ENCODE assay signal across 8 cellular contexts in the genomic region with DNA sequence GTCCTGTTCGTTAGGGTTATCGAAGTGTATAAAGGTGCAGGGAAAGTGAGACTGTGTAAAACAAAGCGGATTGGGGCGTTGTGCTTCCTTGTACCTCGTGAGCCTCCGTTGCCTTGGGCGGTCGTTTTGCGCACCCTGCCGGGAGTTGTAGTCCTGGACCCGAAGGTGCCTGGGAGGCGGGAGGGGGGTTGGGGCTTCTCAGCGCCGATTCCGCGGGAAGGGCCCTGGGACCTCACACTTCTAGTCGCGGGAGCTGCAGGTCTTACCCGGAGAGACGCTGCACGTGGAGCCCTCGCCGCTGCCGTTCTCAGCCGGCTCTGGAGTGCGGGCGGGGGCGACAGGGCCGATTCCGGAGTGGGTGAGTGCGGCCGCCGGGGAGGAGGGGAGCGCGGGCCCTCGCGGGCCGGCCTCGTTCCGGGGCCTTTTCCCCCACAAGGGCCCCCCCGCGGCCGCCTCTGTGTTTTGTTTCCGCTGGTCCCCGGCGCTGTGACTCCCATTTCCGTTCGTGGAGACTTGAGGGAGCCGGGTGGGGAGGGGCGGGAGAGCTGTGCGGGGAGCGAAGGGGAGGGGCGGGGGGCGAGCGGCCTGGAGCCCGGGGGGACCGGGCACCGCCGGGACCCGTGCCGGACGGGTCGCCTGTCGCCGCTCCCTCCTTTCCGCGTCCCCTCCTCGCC. TPM values are rescaled to one million over a fixed set of nuclear protein-coding genes. Genes with fewer than 3 reads are reported as not detected.
DNase-seq lines count a peak whose midpoint lies in the region; ATAC-seq, FAIRE-seq and TF ChIP-seq lines count a peak whose summit lies in the region.

No MANE protein-coding gene starts in this region.

- POLR2A ChIA-PET in A549 (lab: Yijun Ruan, JAX): interaction anchor here (0.6 to 1.0 kb wide), 3 partner anchors 64 to 1111 kb away, joined by 3 read pairs; no protein-coding TSS in a partner anchor

- no peak for TF ChIP-seq RAD21 in A549 (conservative IDR thresholded peaks at IDR 0.05 in 1 of 2, IDR thresholded peaks at IDR 0.05 in 1 of 2)

- CTCF ChIA-PET in A549 (lab: Yijun Ruan, JAX): interaction anchor here (1.0 to 1.9 kb wide), 2 partner anchors 27 to 127 kb away, joined by 4 to 5 read pairs; no protein-coding TSS in a partner anchor

- peak; percentile 82 to 83 for ATAC-seq in A549
- ATAC-seq in GM18858 (IDR thresholded peaks at IDR 0.05; ENCODE audit: unreplicated experiment): peak; percentile 33
- ATAC-seq in HG03095 (IDR thresholded peaks at IDR 0.05; ENCODE audit: unreplicated experiment): peak; percentile 56

- TF ChIP-seq POLR2A in A549 (IDR thresholded peaks at IDR 0.05; ENCODE audit: low read length): 0 out of 2 replicates have a peak, but pooled peaks have one; percentile 28

- peak overlapping the region; percentile 93 for H3K4me3 ChIP-seq in A549

- no peak for TF ChIP-seq EP300 in A549 (IDR thresholded peaks at IDR 0.05)

- H3K4me1 ChIP-seq in A549: peaks cover 8% of the 10 kb centered on the region; the same call in 1 of the 3 replicates

- TF ChIP-seq CTCF in A549 (IDR thresholded peaks at IDR 0.05): no peak

- H3K27ac ChIP-seq in A549: peak overlapping the region; percentile 98 to 100

- FAIRE-seq in A549 (lab: Jason Lieb, UNC): no peak

- H3K9me3 ChIP-seq in A549: no peaks in the 10 kb centered on the region

- WGBS in A549 (ENCODE audit: missing lambda C conversion rate): 0% methylated on average over 9 of the region's 68 CpGs

- peak; percentile 33 to 88 for DNase-seq in A549 (ENCODE audit: low read depth in 1 of 2, low spot score in 1 of 2)
- peak; percentile 91 for DNase-seq in NCI-H2196 (lab: John Stamatoyannopoulos, UW; ENCODE audit: unreplicated experiment)
- peak; percentile 73 to 84 (median 78) for DNase-seq in activated CD4-positive, CD25-positive, alpha-beta regulatory T cell (lab: John Stamatoyannopoulos, UW)
- peak; percentile 92 for DNase-seq in central memory CD4-positive, alpha-beta T cell
- DNase-seq in iris pigment epithelial cell (ENCODE audit: low read depth): peak; percentile 88
- peak; percentile 75 for DNase-seq in stimulated activated CD4-positive, alpha-beta T cell treated with anti-CD3 and anti-CD28 coated beads, Interleukin-12 subunit alpha, Interleukin-12 subunit beta, amount 100 ng/mL, for 24 hours (ENCODE audit: low read depth in 2 of 2)

- peak overlapping the region; percentile 87 for H3K4me2 ChIP-seq in A549

TF ChIP-seq in A549, 52 proteins besides CTCF, POLR2A, EP300 and RAD21:
- TF ChIP-seq TFCP2L1 (CRISPR knock-in tag; IDR thresholded peaks at IDR 0.05) (0 out of 2 replicates have a peak, but pooled peaks have one; percentile 58), JUN (IDR thresholded peaks at IDR 0.05) (peak in 1 of 2 experiments; percentile 34; a peak in 1 of 5 replicates), PHF8 (IDR thresholded peaks at IDR 0.05; ENCODE audit: borderline replicate concordance, low read depth) (peak; percentile 86), NR3C1 (IDR thresholded peaks at IDR 0.05) (no peak), E2F6 (IDR thresholded peaks at IDR 0.05; ENCODE audit: borderline replicate concordance, low read depth) (no peak)

RNA-seq across cellular contexts. Expression of gene GABPA, which starts 0.6 kb away (rescaled TPM):
- polyA plus RNA-seq in A549 (2011; rRNA removed) (17.3 and 20.0 TPM in 2 replicates), A549 (2017; fragmentation: RNase III; extraction: RNeasy Plus Mini Kit Qiagen cat#74134 plus additional on column Dnase treatment) (6.9 to 7.3 TPM (median 7.1 TPM) in 3 replicates)
- 2.9 TPM in 2 replicates for polyA plus RNA-seq in A549 (2012; cell fraction: cytosol; rRNA removed)
- 1.7 and 2.6 TPM in 2 replicates for polyA plus RNA-seq in A549 (2012; cell fraction: nucleus; rRNA removed)
- polyA minus RNA-seq in A549 (2011; rRNA and poly(A)+ RNA removed): 3.1 and 5.4 TPM in 2 replicates

RNA-seq across cellular contexts. Expression of gene ATP5PF, which starts 0.7 kb away (rescaled TPM):
- 143 and 202 TPM in 2 replicates for polyA plus RNA-seq in A549 (2011; rRNA removed)
- polyA plus RNA-seq in A549 (2012; cell fraction: cytosol; rRNA removed): 152 and 161 TPM in 2 replicates
- polyA plus RNA-seq in A549 (2012; cell fraction: nucleus; rRNA removed): 29.5 and 39.1 TPM in 2 replicates
- polyA plus RNA-seq in A549 (2017; fragmentation: RNase III; extraction: RNeasy Plus Mini Kit Qiagen cat#74134 plus additional on column Dnase treatment): 221 to 227 TPM (median 224 TPM) in 3 replicates
- polyA minus RNA-seq in A549 (2011; rRNA and poly(A)+ RNA removed): 13.9 and 18.1 TPM in 2 replicates

Comparison
In these comparisons a context has a peak if more than half of its experiments do, and no peak if none do; other contexts are left out.
1. Peak in every context shown above with its lines: DNase-seq, ATAC-seq, H3K4me3 ChIP-seq and H3K27ac ChIP-seq.